In genomic region chr6:107118976-107119375, GRCh38 we compare ENCODE assay signal across 1 cellular context.
TF ChIP-seq lines count a peak whose summit lies in the region.

No MANE protein-coding gene starts in this region.

TF ChIP-seq in WTC11, 78 proteins besides CTCF, POLR2A, EP300 and RAD21 (continued from another document):
- no peak for TF ChIP-seq PRDM15 (CRISPR knock-in tag; IDR thresholded peaks at IDR 0.05)
